Comparison of ENCODE assay signal across 8 cellular contexts in genomic region chrX:155148724-155149537, GRCh38.
A peak's percentile ranks its signal among the peaks of the same experiment; 100 is the strongest.
DNase-seq lines count a peak whose midpoint lies in the region; ATAC-seq, FAIRE-seq and TF ChIP-seq lines count a peak whose summit lies in the region.

No MANE protein-coding gene starts in this region.

- WGBS in body of pancreas, 2 donors = 38 to 56% methylated on average over 6 to 7 of the region's 7 CpGs

- H3K27ac ChIP-seq in body of pancreas = no peak overlapping the region

- intact Hi-C loops in body of pancreas (cut with DNase I) = no loop called here

- H3K4me3 ChIP-seq in NT2/D1 (ENCODE audit: insufficient read length, low read depth) (no peak overlapping the region), body of pancreas (no peak overlapping the region)

- peak; percentile 49 for FAIRE-seq in G401.6 (lab: Jason Lieb, UNC)

- no peak for TF ChIP-seq POLR2A in body of pancreas (IDR thresholded peaks at IDR 0.05)

- TF ChIP-seq CTCF in body of pancreas (IDR thresholded peaks at IDR 0.05) = peak; percentile 15 to 61 (median 47)

- no peaks in the 10 kb centered on the region for H3K36me3 ChIP-seq in NT2/D1 (ENCODE audit: insufficient read depth, insufficient read length, low read length)
- H3K36me3 ChIP-seq in body of pancreas (replicated peaks in 1 of 2; ENCODE audit: insufficient read depth in 1 of 2, low read depth in 2 of 2) = no peaks in the 10 kb centered on the region

- ATAC-seq in body of pancreas (no peak), HG03571 (IDR thresholded peaks at IDR 0.05; ENCODE audit: unreplicated experiment) (no peak)

- H3K27me3 ChIP-seq in NT2/D1 (ENCODE audit: insufficient read depth, insufficient read length) (no peaks in the 10 kb centered on the region), body of pancreas (no peaks in the 10 kb centered on the region)

- H3K4me1 ChIP-seq in NT2/D1 (ENCODE audit: insufficient read depth, insufficient read length) (no peaks in the 10 kb centered on the region), body of pancreas (peaks cover 16% of the 10 kb centered on the region)

- DNase-seq in A172 (ENCODE audit: low spot score) = peak; percentile 12
- peak; percentile 3 for DNase-seq in NT2/D1 (ENCODE audit: low read depth, low spot score)
- peak; percentile 16 to 41 (median 27) for DNase-seq in body of pancreas
- peak; percentile 22 for DNase-seq in mucosa of gallbladder (ENCODE audit: low spot score)
- DNase-seq in NCI-H1436 treated with DMSO at 0.1 percent for 48 hours (lab: John Stamatoyannopoulos, UW) = no peak
- no peak for DNase-seq in NCI-H446 treated with DMSO at 0.1 percent for 48 hours (lab: John Stamatoyannopoulos, UW)

- H3K9me3 ChIP-seq in NT2/D1 (ENCODE audit: insufficient read depth, low read length) (no peaks in the 10 kb centered on the region), body of pancreas (no peaks in the 10 kb centered on the region)

- no peak overlapping the region for H3K9ac ChIP-seq in NT2/D1 (ENCODE audit: insufficient read length, low read depth)

Comparison
In these comparisons a context has a peak if more than half of its experiments do, and no peak if none do; other contexts are left out.
1. DNase-seq: peak in A172 (single experiment), NT2/D1 (single experiment), body of pancreas (4 of 4) and mucosa of gallbladder (single experiment); none in NCI-H1436 treated with DMSO at 0.1 percent for 48 hours (single experiment) and NCI-H446 treated with DMSO at 0.1 percent for 48 hours (single experiment).